8 cellular contexts compared by ENCODE assay signal in the genomic region with DNA sequence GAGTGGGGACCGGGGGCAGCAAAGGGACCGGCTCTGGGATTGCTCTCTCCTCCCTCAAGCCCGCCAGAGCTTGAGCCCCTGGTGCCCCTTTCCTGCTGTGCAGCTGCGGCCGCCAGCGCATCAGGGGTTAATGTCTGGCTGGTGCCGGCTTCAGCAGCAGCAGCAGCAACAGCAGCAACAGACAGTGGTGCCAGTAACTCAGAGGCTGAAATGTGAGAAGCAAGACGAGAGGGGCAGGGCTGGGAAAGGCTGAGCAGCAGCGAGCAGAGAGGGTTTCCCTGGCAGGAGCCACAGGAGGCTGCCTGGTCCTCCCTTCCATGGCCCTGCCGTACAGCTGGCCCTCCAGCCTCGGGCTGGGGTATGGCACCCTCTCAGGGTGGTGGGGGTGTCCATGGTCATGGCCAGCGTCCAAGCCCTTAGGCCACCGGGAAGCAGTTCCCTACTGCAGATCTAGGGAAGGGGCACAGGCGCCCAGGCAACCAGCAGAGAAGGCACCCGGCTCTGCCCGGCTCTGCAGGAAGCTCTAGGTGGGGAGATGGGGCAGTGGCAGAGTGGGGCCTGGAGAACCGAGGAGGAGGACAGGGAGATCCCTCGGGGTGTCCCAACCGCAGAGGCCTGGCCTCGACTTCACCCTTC. TPM values are rescaled to one million over a fixed set of nuclear protein-coding genes. Genes with fewer than 3 reads are reported as not detected.
A peak's percentile ranks its signal among the peaks of the same experiment; 100 is the strongest.
DNase-seq lines count a peak whose midpoint lies in the region; ATAC-seq and TF ChIP-seq lines count a peak whose summit lies in the region.

No MANE protein-coding gene starts in this region.

- H3K9ac ChIP-seq in iPS-20b (ENCODE audit: low read depth, low read length) = peak overlapping the region; percentile 54; the same call in 1 of the 2 replicates

- 31 to 46% methylated on average over 14 to 20 of the region's 20 CpGs for WGBS in testis, 2 donors

- DNase-seq in A673 (ENCODE audit: low spot score) = peak; percentile 84
- peak; percentile 84 for DNase-seq in LHCN-M2 (ENCODE audit: low read depth)
- peak; percentile 79 for DNase-seq in amniotic epithelial cell (ENCODE audit: low read depth)
- peak; percentile 58 for DNase-seq in testis
- no peak for DNase-seq in activated CD4-positive, alpha-beta T cell treated with anti-CD3 and anti-CD28 coated beads for 4 hours
- no peak for DNase-seq in stimulated activated naive B cell treated with anti-CD40 and anti-IgM and Interleukin-4, amounts not matched to agents 10 μg/mL and 1 μg/mL and 100 μg/mL, for 72 hours

- H3K27me3 Mint-ChIP-seq in stimulated activated naive B cell treated with anti-CD40 and anti-IgM and Interleukin-4, amounts not matched to agents 10 μg/mL and 1 μg/mL and 100 μg/mL, for 72 hours = peaks cover 5 to 37% of the 10 kb centered on the region in 2 donors

- no peak overlapping the region for H3K27ac Mint-ChIP-seq in stimulated activated naive B cell treated with anti-CD40 and anti-IgM and Interleukin-4, amounts not matched to agents 10 μg/mL and 1 μg/mL and 100 μg/mL, for 72 hours

- H3K9me3 ChIP-seq in A673 (ENCODE audit: low read depth, low read length, poor library complexity, severe bottlenecking) (no peaks in the 10 kb centered on the region), iPS-20b (ENCODE audit: insufficient read depth, low read depth, low read length) (no peaks in the 10 kb centered on the region), testis (no peaks in the 10 kb centered on the region)

- intact Hi-C loops in A673 (cut with micrococcal nuclease; ENCODE audit: unreplicated experiment) = no loop called here
- intact Hi-C loops in testis (cut with DNase I; ENCODE audit: low total_unique reads) = no loop called here

- H3K27ac ChIP-seq in A673 (ENCODE audit: low read depth, low read length, poor library complexity, severe bottlenecking) (peak overlapping the region; percentile 68), iPS-20b (ENCODE audit: low read length) (no peak overlapping the region), testis (no peak overlapping the region)

- no peaks in the 10 kb centered on the region for H3K27me3 ChIP-seq in A673 (replicated peaks; ENCODE audit: insufficient read depth, low read depth, low read length, poor library complexity)
- H3K27me3 ChIP-seq in iPS-20b (ENCODE audit: insufficient read depth, low read length) = no peaks in the 10 kb centered on the region
- H3K27me3 ChIP-seq in testis = no peaks in the 10 kb centered on the region

- H3K36me3 ChIP-seq in A673 (ENCODE audit: insufficient read depth, low read length, poor library complexity, severe bottlenecking) = no peaks in the 10 kb centered on the region
- H3K36me3 ChIP-seq in iPS-20b (ENCODE audit: insufficient read depth, low read depth, low read length) = no peaks in the 10 kb centered on the region
- H3K36me3 ChIP-seq in testis (ENCODE audit: low read depth, missing control alignments) = no peaks in the 10 kb centered on the region

- no peak for ATAC-seq in GM18870 (IDR thresholded peaks at IDR 0.05; ENCODE audit: unreplicated experiment)
- no peak for ATAC-seq in stimulated activated naive B cell treated with anti-CD40 and anti-IgM and Interleukin-4, amounts not matched to agents 10 μg/mL and 1 μg/mL and 100 μg/mL, for 72 hours (replicated peaks)

- H3K4me3 ChIP-seq in A673 (ENCODE audit: low read depth, low read length, poor library complexity, severe bottlenecking) (no peak overlapping the region), iPS-20b (ENCODE audit: low read length) (peak overlapping the region; percentile 50; the same call in 1 of the 2 replicates), testis (no peak overlapping the region)

- H3K4me3 Mint-ChIP-seq in stimulated activated naive B cell treated with anti-CD40 and anti-IgM and Interleukin-4, amounts not matched to agents 10 μg/mL and 1 μg/mL and 100 μg/mL, for 72 hours = no peak overlapping the region

- no peaks in the 10 kb centered on the region for H3K36me3 Mint-ChIP-seq in stimulated activated naive B cell treated with anti-CD40 and anti-IgM and Interleukin-4, amounts not matched to agents 10 μg/mL and 1 μg/mL and 100 μg/mL, for 72 hours

- peaks cover 16% of the 10 kb centered on the region for H3K4me1 ChIP-seq in A673 (ENCODE audit: insufficient read depth, low read length, poor library complexity, severe bottlenecking)
- peaks cover 11% of the 10 kb centered on the region; the same call in 1 of the 2 replicates for H3K4me1 ChIP-seq in iPS-20b (ENCODE audit: insufficient read depth, low read length)
- peaks cover 13% of the 10 kb centered on the region for H3K4me1 ChIP-seq in testis

- CTCF ChIA-PET in A673 (lab: Charles Lee) = interaction anchor here (0.5 to 0.9 kb wide), 2 partner anchors 46 to 109 kb away, joined by 4 read pairs; no protein-coding TSS in a partner anchor

- no peaks in the 10 kb centered on the region for H3K9me3 Mint-ChIP-seq in stimulated activated naive B cell treated with anti-CD40 and anti-IgM and Interleukin-4, amounts not matched to agents 10 μg/mL and 1 μg/mL and 100 μg/mL, for 72 hours

- TF ChIP-seq POLR2A in testis (IDR thresholded peaks at IDR 0.05) = no peak

- BruUV-seq in A673 (replicated peaks; lab: Mats Ljungman, UMichigan) = no TSS peak

- H3K4me1 Mint-ChIP-seq in stimulated activated naive B cell treated with anti-CD40 and anti-IgM and Interleukin-4, amounts not matched to agents 10 μg/mL and 1 μg/mL and 100 μg/mL, for 72 hours = peaks cover 0 to 9% of the 10 kb centered on the region in 2 donors

- POLR2A ChIA-PET in A673 (lab: Charles Lee; ENCODE audit: low non-redundant PET) = no interaction called here

- TF ChIP-seq CTCF in A673 (conservative IDR thresholded peaks at IDR 0.05; ENCODE audit: low read depth, low read length) = no peak
- no peak for TF ChIP-seq CTCF in testis (IDR thresholded peaks at IDR 0.05)

RNA-seq across cellular contexts. Expression of a gene that starts 21.1 kb away (rescaled TPM):
- total RNA-seq in A673 (2021) (41.5 and 42.4 TPM in 2 replicates), LHCN-M2 (2014; rRNA removed) (7.0 and 11.1 TPM in 2 replicates), testis (1 to 10 TPM; 3.1 to 4.8 TPM)
- 4.4 TPM for polyA plus RNA-seq in LHCN-M2 (2012)
- polyA plus RNA-seq in testis (ENCODE audit: insufficient read depth, low read depth, low replicate concordance) = 2.7 TPM

RNA-seq across cellular contexts. Expression of a gene that starts 21.9 kb away (rescaled TPM):
- 10.6 and 15.4 TPM in 2 replicates for total RNA-seq in A673 (2021)
- total RNA-seq in LHCN-M2 (2014; rRNA removed) = 1.1 and 1.3 TPM in 2 replicates
- polyA plus RNA-seq in LHCN-M2 (2012) = 13.5 TPM
- 1 to 10 TPM; 4.8 to 6.7 TPM for total RNA-seq in testis
- 15.0 TPM for polyA plus RNA-seq in testis (ENCODE audit: insufficient read depth, low read depth, low replicate concordance)

RNA-seq across cellular contexts. Expression of a gene that starts 52.1 kb away (rescaled TPM):
- total RNA-seq in A673 (2021) (0.11 TPM in 1 of 2 replicates, not detected in the other), LHCN-M2 (2014; rRNA removed) (not detected in 2 replicates), testis (1 to 10 TPM; 1.5 to 2.5 TPM)
- polyA plus RNA-seq in LHCN-M2 (2012) = not detected
- polyA plus RNA-seq in testis (ENCODE audit: insufficient read depth, low read depth, low replicate concordance) = 4.7 TPM

RNA-seq across cellular contexts. Expression of a gene that starts 57.2 kb away (rescaled TPM):
- 89.7 and 90.3 TPM in 2 replicates for total RNA-seq in A673 (2021)
- total RNA-seq in LHCN-M2 (2014; rRNA removed) = 48.1 and 62.2 TPM in 2 replicates
- polyA plus RNA-seq in LHCN-M2 (2012) = 37.4 TPM
- 100 to 1,000 TPM; 126 to 148 TPM for total RNA-seq in testis
- polyA plus RNA-seq in testis (ENCODE audit: insufficient read depth, low read depth, low replicate concordance) = 61.8 TPM

Comparison
In these comparisons a context has a peak if more than half of its experiments do, and no peak if none do; other contexts are left out.
1. DNase-seq: peak in A673 (single experiment), LHCN-M2 (single experiment), amniotic epithelial cell (single experiment) and testis (single experiment); none in activated CD4-positive, alpha-beta T cell treated with anti-CD3 and anti-CD28 coated beads for 4 hours (0 of 2) and stimulated activated naive B cell treated with anti-CD40 and anti-IgM and Interleukin-4, amounts not matched to agents 10 μg/mL and 1 μg/mL and 100 μg/mL, for 72 hours (single experiment).